Comparison of ENCODE assay signal across 3 cellular contexts in the genomic region with DNA sequence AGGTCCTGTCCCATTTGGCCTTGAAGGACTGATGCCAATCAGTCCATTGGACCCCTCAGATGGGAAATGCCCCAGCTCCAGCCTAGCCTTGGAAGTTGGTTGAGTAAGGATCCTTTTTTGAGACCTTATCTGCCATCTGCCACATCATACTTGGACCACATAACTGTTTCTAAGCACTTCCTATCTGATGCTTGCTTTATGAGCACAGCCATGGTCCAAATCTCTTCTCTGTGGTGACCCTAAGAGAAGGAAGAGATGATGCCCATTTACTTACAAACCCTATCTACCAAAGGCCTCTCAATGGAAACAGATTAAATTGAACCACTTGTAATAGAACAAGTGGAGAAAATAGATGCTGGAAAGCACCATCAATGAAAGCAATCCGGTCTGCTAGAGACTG.
"Had no signal": no experiment of that assay in that cellular context is flagged by ENCODE, and none has a peak within 500 bp of the region (broad histone marks: within the 10 kb centered on the region; RNA-seq: fewer than 3 reads in every experiment).

No MANE protein-coding gene starts in this region.

- DNase-seq: GDM1, GF-D8 had no signal

- ATAC-seq: GM12878 had no signal

- H3K4me3 ChIP-seq: GM12878 had no signal
